Comparison of ENCODE assay signal across 11 cellular contexts in the genomic region with DNA sequence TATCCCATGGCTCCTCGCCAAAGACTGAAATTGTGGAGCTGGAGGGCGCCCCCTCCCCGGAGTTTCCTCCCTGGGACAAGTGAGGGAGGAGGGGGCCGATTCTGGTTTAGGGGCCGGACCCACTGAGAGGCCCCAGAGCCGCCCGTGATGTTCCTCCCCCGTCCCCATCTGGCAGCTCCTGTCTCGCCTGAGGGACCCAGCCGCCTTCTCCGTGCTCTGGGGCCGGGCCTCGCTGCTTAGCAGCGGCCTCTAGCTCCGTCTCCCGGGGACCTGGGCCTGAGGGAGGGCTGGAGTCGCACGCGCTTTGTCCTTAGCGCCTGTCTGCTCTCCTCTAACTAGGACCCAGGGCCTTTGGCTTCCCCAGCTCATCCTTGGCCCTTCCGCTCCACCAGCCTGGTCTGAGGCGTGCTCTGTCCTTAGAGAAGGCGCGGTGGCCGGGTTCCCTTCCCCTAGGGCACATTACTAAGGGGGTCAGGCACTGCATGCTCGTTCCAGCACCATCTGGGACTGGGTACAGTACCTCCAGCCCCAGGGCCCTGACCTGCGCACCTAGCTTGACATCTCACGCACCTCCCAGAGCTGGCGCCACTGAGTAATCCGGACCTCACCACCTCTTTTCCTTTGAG. TPM values are rescaled to one million over a fixed set of nuclear protein-coding genes. Genes with fewer than 3 reads are reported as not detected.
DNase-seq lines count a peak whose midpoint lies in the region; ATAC-seq and TF ChIP-seq lines count a peak whose summit lies in the region.
"Had no signal": no experiment of that assay in that cellular context is flagged by ENCODE, and none has a peak within 500 bp of the region (broad histone marks: within the 10 kb centered on the region; RNA-seq: fewer than 3 reads in every experiment).

No MANE protein-coding gene starts in this region.

- ATAC-seq in activated T-cell treated with anti-CD3 and anti-CD28 coated beads, Interleukin-2, amount 50 U/mL, for 4 hours = peak; percentile 15 to 23
- peak; percentile 16 to 35 (median 21) for ATAC-seq in right lobe of liver
- no peak for ATAC-seq in GM21717 (IDR thresholded peaks at IDR 0.05; ENCODE audit: unreplicated experiment)

- peaks cover 19% of the 10 kb centered on the region for H3K27me3 Mint-ChIP-seq in activated T-cell treated with anti-CD3 and anti-CD28 coated beads, Interleukin-2, amount 50 U/mL, for 4 hours (ENCODE audit: low read depth)

- intact Hi-C loops in dorsolateral prefrontal cortex (cut with DNase I) (no loop called here), right lobe of liver (cut with DNase I) (no loop called here), tibial artery (cut with DNase I; ENCODE audit: low total_unique reads) (no loop called here)

- peaks cover 43% of the 10 kb centered on the region for H3K36me3 Mint-ChIP-seq in activated T-cell treated with anti-CD3 and anti-CD28 coated beads, Interleukin-2, amount 50 U/mL, for 4 hours (ENCODE audit: insufficient read depth)

- 6% methylated on average over 6 of the region's 30 CpGs for WGBS in right lobe of liver (ENCODE audit: insufficient coverage, low coverage, low lambda C conversion rate, missing lambda C conversion rate)

- H3K27me3 ChIP-seq in dorsolateral prefrontal cortex (peaks cover 0 to 7% (median 0%) of the 10 kb centered on the region in 45 donors), right lobe of liver (no peaks in the 10 kb centered on the region), tibial artery (peaks cover 0 to 16% of the 10 kb centered on the region in 2 donors)

- DNase-seq in activated T-cell treated with anti-CD3 and anti-CD28 coated beads, Interleukin-2, amount 50 U/mL, for 4 hours = no peak
- DNase-seq in activated T-cell treated with anti-CD3 and anti-CD28 coated beads, Interleukin-2, amount 50 U/mL, for 48 hours = no peak
- DNase-seq in dorsolateral prefrontal cortex = no peak
- DNase-seq in right lobe of liver = no peak
- no peak for DNase-seq in tibial artery
- no peak for DNase-seq in foreskin melanocyte
- no peak for DNase-seq in NCI-H187 (lab: John Stamatoyannopoulos, UW)
- DNase-seq: AML-193, MV-4-11 had no signal

- peaks cover 56% of the 10 kb centered on the region for H3K4me1 Mint-ChIP-seq in activated T-cell treated with anti-CD3 and anti-CD28 coated beads, Interleukin-2, amount 50 U/mL, for 4 hours (ENCODE audit: low read depth)

- H3K4me3 Mint-ChIP-seq in activated T-cell treated with anti-CD3 and anti-CD28 coated beads, Interleukin-2, amount 50 U/mL, for 4 hours = peak overlapping the region; percentile 5

- H3K27ac ChIP-seq in dorsolateral prefrontal cortex = peak overlapping the region in 54 of 59 donors; percentile 6 to 88 (median 68)
- no peak overlapping the region for H3K27ac ChIP-seq in right lobe of liver
- H3K27ac ChIP-seq in tibial artery = no peak overlapping the region
- H3K27ac ChIP-seq: parathyroid adenoma had no signal

- H3K9me3 ChIP-seq in right lobe of liver = no peaks in the 10 kb centered on the region
- H3K9me3 ChIP-seq in tibial artery = no peaks in the 10 kb centered on the region

- no peak for TF ChIP-seq POLR2A in right lobe of liver (IDR thresholded peaks at IDR 0.05)

- H3K4me3 ChIP-seq in dorsolateral prefrontal cortex (peak overlapping the region in 45 of 59 donors; percentile 0 to 61 (median 39)), right lobe of liver (no peak overlapping the region), tibial artery (peak overlapping the region; percentile 16 to 24)

- no peaks in the 10 kb centered on the region for H3K9me3 Mint-ChIP-seq in activated T-cell treated with anti-CD3 and anti-CD28 coated beads, Interleukin-2, amount 50 U/mL, for 4 hours

- H3K4me1 ChIP-seq in right lobe of liver (peaks cover 0 to 26% (median 0%) of the 10 kb centered on the region in 4 donors), tibial artery (peaks cover 0 to 22% (median 18%) of the 10 kb centered on the region in 4 donors)
- H3K4me1 ChIP-seq: parathyroid adenoma had no signal

- peaks cover 0 to 26% (median 14%) of the 10 kb centered on the region in 4 donors for H3K36me3 ChIP-seq in right lobe of liver
- peaks cover 37 to 42% (median 38%) of the 10 kb centered on the region in 3 donors for H3K36me3 ChIP-seq in tibial artery

- TF ChIP-seq CTCF in dorsolateral prefrontal cortex (IDR thresholded peaks at IDR 0.05 in 54 of 56, conservative IDR thresholded peaks at IDR 0.05 in 2 of 56; ENCODE audit: low read depth in 1 of 56, partially characterized antibody in 56 of 56) = no peak
- no peak for TF ChIP-seq CTCF in right lobe of liver (IDR thresholded peaks at IDR 0.05)
- no peak for TF ChIP-seq CTCF in tibial artery (IDR thresholded peaks at IDR 0.05)

RNA-seq across cellular contexts. Expression of a gene that starts 29.8 kb away (rescaled TPM):
- not detected for total RNA-seq in activated T-cell treated with anti-CD3 and anti-CD28 coated beads, Interleukin-2, amount 50 U/mL, for 4 hours
- 100 to 1,000 TPM in 119 of 120 experiments, 10 to 100 TPM in 1; 95.7 to 439 (median 309) TPM for total RNA-seq in dorsolateral prefrontal cortex
- under 1 TPM in 3 of 6 experiments, not detected in 3; 0.32 to 0.91 (median 0.64) TPM for total RNA-seq in right lobe of liver

RNA-seq across cellular contexts. Expression of a gene that starts 31.0 kb away (rescaled TPM):
- 10 to 100 TPM; 38.2 to 45.0 (median 43.3) TPM for total RNA-seq in activated T-cell treated with anti-CD3 and anti-CD28 coated beads, Interleukin-2, amount 50 U/mL, for 4 hours
- total RNA-seq in dorsolateral prefrontal cortex (10 to 100 TPM; 13.5 to 36.9 (median 24.1) TPM), right lobe of liver (10 to 100 TPM in 1 of 6 experiments, 1 to 10 TPM in 5; 5.1 to 10.4 (median 8.8) TPM)

RNA-seq across cellular contexts. Expression of a gene that starts 50.1 kb away (rescaled TPM):
- under 1 TPM in 2 of 3 donors, not detected in 1; 0.08 to 0.10 TPM for total RNA-seq in activated T-cell treated with anti-CD3 and anti-CD28 coated beads, Interleukin-2, amount 50 U/mL, for 4 hours
- total RNA-seq in dorsolateral prefrontal cortex (10 to 100 TPM in 1 of 120 experiments, 1 to 10 TPM in 34, under 1 TPM in 42, not detected in 43; 0.17 to 18.4 (median 0.84) TPM), right lobe of liver (1 to 10 TPM in 4 of 6 experiments, under 1 TPM in 2; 0.61 to 2.4 (median 1.3) TPM)

RNA-seq across cellular contexts. Expression of a gene that starts 59.3 kb away (rescaled TPM):
- total RNA-seq in activated T-cell treated with anti-CD3 and anti-CD28 coated beads, Interleukin-2, amount 50 U/mL, for 4 hours = 10 to 100 TPM in 2 of 3 donors, 1 to 10 TPM in 1; 7.6 to 29.2 (median 10.6) TPM
- 10 to 100 TPM in 5 of 120 experiments, 1 to 10 TPM in 115; 1.9 to 12.6 (median 5.2) TPM for total RNA-seq in dorsolateral prefrontal cortex
- 10 to 100 TPM in 2 of 6 experiments, 1 to 10 TPM in 4; 8.8 to 11.7 (median 9.4) TPM for total RNA-seq in right lobe of liver

Comparison
In these comparisons a context has a peak if more than half of its experiments do, and no peak if none do; other contexts are left out.
1. H3K27ac ChIP-seq: peak in dorsolateral prefrontal cortex (54 of 59); none in right lobe of liver (0 of 3) and tibial artery (0 of 2).
2. H3K4me3 ChIP-seq: peak in dorsolateral prefrontal cortex (45 of 59) and tibial artery (2 of 2); none in right lobe of liver (0 of 3).
3. RNA of a gene that starts 29.8 kb away (total RNA-seq): 95.7 to 439 TPM in dorsolateral prefrontal cortex; 0.32 to 0.91 TPM in right lobe of liver and not detected in activated T-cell treated with anti-CD3 and anti-CD28 coated beads, Interleukin-2, amount 50 U/mL, for 4 hours; every median in the first group is over 10 times any median in the second.